19 cellular contexts compared by ENCODE assay signal in genomic region chr6:53246924-53247323, GRCh38.
DNase-seq lines count a peak whose midpoint lies in the region; ATAC-seq and TF ChIP-seq lines count a peak whose summit lies in the region.
"Had no signal": no experiment of that assay in that cellular context is flagged by ENCODE, and none has a peak within 500 bp of the region (broad histone marks: within the 10 kb centered on the region; RNA-seq: fewer than 3 reads in every experiment).

No MANE protein-coding gene starts in this region.

- peaks cover 14% of the 10 kb centered on the region for H3K27me3 Mint-ChIP-seq in HFFc6 (ENCODE audit: insufficient read depth)
- H3K27me3 Mint-ChIP-seq: CD4-positive, alpha-beta memory T cell had no signal

- H3K36me3 Mint-ChIP-seq in HFFc6 (ENCODE audit: low read depth) = no peaks in the 10 kb centered on the region

- H3K9me3 Mint-ChIP-seq in HFFc6 = no peaks in the 10 kb centered on the region

- H3K4me1 ChIP-seq in neutrophil (ENCODE audit: control insufficient read depth in 1 of 2, insufficient read depth in 1 of 2, low read depth in 1 of 2, low read length in 1 of 2) = peaks cover 56 to 62% of the 10 kb centered on the region in 2 experiments
- H3K4me1 ChIP-seq in mucosa of descending colon (ENCODE audit: low read depth) = no peaks in the 10 kb centered on the region
- H3K4me1 ChIP-seq: Caco-2 had no signal

- H3K27ac Mint-ChIP-seq in HFFc6 = no peak overlapping the region
- H3K27ac Mint-ChIP-seq: T-helper 1 cell treated with Interleukin-12 subunit alpha and Interleukin-12 subunit beta and Interleukin-4 antibody, amounts not matched to agents 30 μg/mL and 1 μg/mL, for 36 hours had no signal

- H3K9me3 ChIP-seq in neutrophil = no peaks in the 10 kb centered on the region
- no peaks in the 10 kb centered on the region for H3K9me3 ChIP-seq in mucosa of descending colon
- H3K9me3 ChIP-seq: BLaER1 treated with 17β-estradiol and CSF1 and Interleukin-3, amounts not matched to agents 10 nM and 100 nM; Caco-2 had no signal

- TF ChIP-seq CTCF in neutrophil (IDR thresholded peaks at IDR 0.05) = no peak
- TF ChIP-seq CTCF in HFFc6 (IDR thresholded peaks at IDR 0.05) = no peak
- no peak for TF ChIP-seq CTCF in mucosa of descending colon (IDR thresholded peaks at IDR 0.05)

- DNase-seq in HuH-7 (ENCODE audit: low spot score) (peak; percentile 10), NCI-H69 (lab: John Stamatoyannopoulos, UW) (peak; percentile 70), left lobe of liver (ENCODE audit: low spot score) (peak; percentile 86), HFFc6 (no peak), mucosa of descending colon (no peak)
- DNase-seq: Caco-2; CD4-positive, alpha-beta memory T cell; DMS 273 treated with DMSO at 0.1 percent for 48 hours; GF-D8; IMR-90; NCI-H1417 treated with DMSO at 0.1 percent for 48 hours; NCI-H187; NCI-H2227 treated with DMSO at 0.1 percent for 48 hours; PC-3; Right ventricle myocardium superior had no signal

- no peaks in the 10 kb centered on the region for H3K27me3 ChIP-seq in neutrophil
- H3K27me3 ChIP-seq: BLaER1 treated with 17β-estradiol and CSF1 and Interleukin-3, amounts not matched to agents 10 nM and 100 nM had no signal

- peak overlapping the region; percentile 99 for H3K27ac ChIP-seq in neutrophil
- H3K27ac ChIP-seq: BLaER1 treated with 17β-estradiol and CSF1 and Interleukin-3, amounts not matched to agents 10 nM and 100 nM had no signal

- H3K36me3 ChIP-seq in neutrophil (no peaks in the 10 kb centered on the region), mucosa of descending colon (ENCODE audit: low read depth) (no peaks in the 10 kb centered on the region)
- H3K36me3 ChIP-seq: BLaER1 treated with 17β-estradiol and CSF1 and Interleukin-3, amounts not matched to agents 10 nM and 100 nM had no signal

- peaks cover 28% of the 10 kb centered on the region for H3K4me1 Mint-ChIP-seq in HFFc6 (ENCODE audit: low read depth)

- ATAC-seq in left lobe of liver = peak; percentile 87
- ATAC-seq in mucosa of descending colon = no peak
- no peak for ATAC-seq in GM18519 (IDR thresholded peaks at IDR 0.05; ENCODE audit: low FRiP score, unreplicated experiment)
- ATAC-seq: PC-3 had no signal

- H3K4me3 ChIP-seq in neutrophil (ENCODE audit: low read depth in 1 of 2, low read length in 1 of 2) (peak overlapping the region in 1 of 2 experiments; percentile 39), mucosa of descending colon (no peak overlapping the region)
- H3K4me3 ChIP-seq: BLaER1 treated with 17β-estradiol and CSF1 and Interleukin-3, amounts not matched to agents 10 nM and 100 nM had no signal

- H3K4me3 Mint-ChIP-seq in HFFc6 = no peak overlapping the region
- H3K4me3 Mint-ChIP-seq: CD4-positive, alpha-beta memory T cell; T-helper 1 cell treated with Interleukin-12 subunit alpha and Interleukin-12 subunit beta and Interleukin-4 antibody, amounts not matched to agents 30 μg/mL and 1 μg/mL, for 36 hours had no signal

- intact Hi-C loops in mucosa of descending colon (cut with DNase I, micrococcal nuclease) = no loop called here

Comparison
In these comparisons a context has a peak if more than half of its experiments do, and no peak if none do; other contexts are left out.
1. DNase-seq: peak in HuH-7 (single experiment), NCI-H69 (single experiment) and left lobe of liver (single experiment); none in HFFc6 (single experiment) and mucosa of descending colon (0 of 3).